In genomic region chr9:112500842-112501241, GRCh38 we compare ENCODE assay signal across 25 cellular contexts. TPM values are rescaled to one million over a fixed set of nuclear protein-coding genes. Genes with fewer than 3 reads are reported as not detected.
DNase-seq lines count a peak whose midpoint lies in the region; ATAC-seq, FAIRE-seq and TF ChIP-seq lines count a peak whose summit lies in the region.
"Had no signal": no experiment of that assay in that cellular context is flagged by ENCODE, and none has a peak within 500 bp of the region (broad histone marks: within the 10 kb centered on the region; RNA-seq: fewer than 3 reads in every experiment).

No MANE protein-coding gene starts in this region.

- H3K9ac ChIP-seq in HepG2 (ENCODE audit: insufficient read depth, low read depth, low read length), result no peak overlapping the region
- H3K9ac ChIP-seq: BLaER1 treated with 17β-estradiol and CSF1 and Interleukin-3, amounts not matched to agents 10 nM and 100 nM; GM23248 had no signal

- in situ Hi-C loops in HepG2 (cut with HindIII; ENCODE audit: extremely low pct_ligation_motif_present, low pct_unique_long_range_greater_than_20kb), result no loop called here

- H3K27me3 ChIP-seq in A673 (replicated peaks; ENCODE audit: insufficient read depth, low read depth, low read length, poor library complexity), result no peaks in the 10 kb centered on the region
- H3K27me3 ChIP-seq in adrenal gland, result no peaks in the 10 kb centered on the region
- no peaks in the 10 kb centered on the region for H3K27me3 ChIP-seq in HepG2 (ENCODE audit: control insufficient read depth in 1 of 2, insufficient read depth in 2 of 2, low read length in 2 of 2)
- H3K27me3 ChIP-seq: BE2C; BLaER1 treated with 17β-estradiol and CSF1 and Interleukin-3, amounts not matched to agents 10 nM and 100 nM had no signal

- no peak overlapping the region for H3K4me3 ChIP-seq in A673 (ENCODE audit: low read depth, low read length, poor library complexity, severe bottlenecking)
- peak overlapping the region in 1 of 4 donors; percentile 21 for H3K4me3 ChIP-seq in adrenal gland
- H3K4me3 ChIP-seq in HepG2 (replicated peaks in 1 of 3; ENCODE audit: insufficient read depth in 1 of 3, low read depth in 2 of 3, low read length in 3 of 3), result no peak overlapping the region
- H3K4me3 ChIP-seq: BLaER1 treated with 17β-estradiol and CSF1 and Interleukin-3, amounts not matched to agents 10 nM and 100 nM; GM23248 had no signal

- peak overlapping the region; percentile 43 for H3K27ac ChIP-seq in A673 (ENCODE audit: low read depth, low read length, poor library complexity, severe bottlenecking)
- peak overlapping the region in 3 of 5 donors; percentile 3 to 47 (median 31) for H3K27ac ChIP-seq in adrenal gland
- no peak overlapping the region for H3K27ac ChIP-seq in HepG2 (ENCODE audit: extremely low read length, insufficient read depth, low read length)
- H3K27ac ChIP-seq: 22Rv1; BLaER1 treated with 17β-estradiol and CSF1 and Interleukin-3, amounts not matched to agents 10 nM and 100 nM; GM23248 had no signal

- intact Hi-C loops in A673 (cut with micrococcal nuclease; ENCODE audit: unreplicated experiment), result no loop called here
- intact Hi-C loops in adrenal gland (cut with DNase I), result no loop called here
- intact Hi-C loops in HepG2 (cut with micrococcal nuclease; ENCODE audit: unreplicated experiment), result no loop called here
- intact Hi-C loops in left cardiac atrium (cut with DNase I), result no loop called here

- peaks cover 15% of the 10 kb centered on the region for H4K20me1 ChIP-seq in HepG2 (ENCODE audit: insufficient read depth, low read length)

- no peak for TF ChIP-seq RAD21 in HepG2 (CRISPR knock-in tag; IDR thresholded peaks at IDR 0.05)

- H2AFZ ChIP-seq in HepG2 (ENCODE audit: low read length), result no peak overlapping the region
- H2AFZ ChIP-seq: GM23248 had no signal

- TF ChIP-seq CTCF in A673 (conservative IDR thresholded peaks at IDR 0.05; ENCODE audit: low read depth, low read length), result no peak
- no peak for TF ChIP-seq CTCF in adrenal gland (IDR thresholded peaks at IDR 0.05)
- no peak for TF ChIP-seq CTCF in HepG2 (CRISPR knock-in tag; IDR thresholded peaks at IDR 0.05)

- CTCF ChIA-PET in A673 (lab: Charles Lee), result no interaction called here
- CTCF ChIA-PET in HepG2 (lab: Yijun Ruan, JAX; ENCODE audit: low intra/inter-chr PET ratio, low total read pairs), result no interaction called here

- TF ChIP-seq POLR2A in adrenal gland (IDR thresholded peaks at IDR 0.05) (no peak), HepG2 (IDR thresholded peaks at IDR 0.05; ENCODE audit: insufficient read depth in 1 of 2, low read depth in 2 of 2, low read length in 2 of 2) (no peak)

- POLR2A ChIA-PET in A673 (lab: Charles Lee; ENCODE audit: low non-redundant PET), result no interaction called here
- POLR2A ChIA-PET in HepG2 (lab: Yijun Ruan, JAX), result no interaction called here

- WGBS in adrenal gland, 4 donors, result 92 to 99% (median 97%) methylated on average over 2 of the region's 2 CpGs
- WGBS in HepG2 (ENCODE audit: low lambda C conversion rate), result 97% methylated on average over 2 of the region's 2 CpGs

- BruUV-seq in A673 (replicated peaks; lab: Mats Ljungman, UMichigan), result no TSS peak
- no TSS peak for BruUV-seq in HepG2 (replicated peaks; lab: Mats Ljungman, UMichigan)

- H3K4me1 ChIP-seq in A673 (ENCODE audit: insufficient read depth, low read length, poor library complexity, severe bottlenecking) (peaks cover 5% of the 10 kb centered on the region), adrenal gland (replicated peaks in 1 of 2) (peaks cover 14 to 49% of the 10 kb centered on the region in 2 donors), HepG2 (ENCODE audit: insufficient read depth, low read length) (peaks cover 77% of the 10 kb centered on the region)

- H3K9me3 ChIP-seq in A673 (ENCODE audit: low read depth, low read length, poor library complexity, severe bottlenecking), result no peaks in the 10 kb centered on the region
- no peaks in the 10 kb centered on the region for H3K9me3 ChIP-seq in adrenal gland (replicated peaks in 1 of 3)
- H3K9me3 ChIP-seq in HepG2 (ENCODE audit: low read length), result no peaks in the 10 kb centered on the region
- H3K9me3 ChIP-seq: BE2C had no signal

- TF ChIP-seq EP300 in HepG2 (IDR thresholded peaks at IDR 0.05; ENCODE audit: low read depth in 2 of 2, low read length in 2 of 2) (no peak), HepG2 (CRISPR knock-in tag; IDR thresholded peaks at IDR 0.05; ENCODE audit: borderline replicate concordance) (no peak)

- H3K4me2 ChIP-seq in HepG2 (ENCODE audit: low read depth, low read length), result no peak overlapping the region
- H3K4me2 ChIP-seq: BLaER1 treated with 17β-estradiol and CSF1 and Interleukin-3, amounts not matched to agents 10 nM and 100 nM had no signal

- H3K36me3 ChIP-seq in A673 (ENCODE audit: insufficient read depth, low read length, poor library complexity, severe bottlenecking) (no peaks in the 10 kb centered on the region), adrenal gland (replicated peaks in 1 of 2) (no peaks in the 10 kb centered on the region), HepG2 (replicated peaks in 1 of 2; ENCODE audit: control insufficient read depth in 1 of 2, insufficient read depth in 2 of 2, low read length in 2 of 2) (peaks cover 0 to 1% of the 10 kb centered on the region in 2 experiments; a peak in 3 of 5 replicates)
- H3K36me3 ChIP-seq: BE2C had no signal

- H3K79me2 ChIP-seq in HepG2 (ENCODE audit: insufficient read depth, low read length), result peaks cover 90% of the 10 kb centered on the region

- DNase-seq in A673 (ENCODE audit: low spot score) (no peak), M059J (ENCODE audit: low read depth) (peak; percentile 34), adrenal gland (no peak), HepG2 (ENCODE audit: low spot score) (no peak), left cardiac atrium (no peak), foreskin melanocyte (no peak), SIG-M5 (lab: John Stamatoyannopoulos, UW) (no peak)
- DNase-seq: ACHN; AML-193; BE2C; Calu3; CD4-positive, alpha-beta memory T cell; COR-L47; DMS53; DMS79 treated with DMSO at 0.1 percent for 48 hours; GF-D8; GM23248; H9 had no signal

- ATAC-seq in HepG2 (no peak), left cardiac atrium (no peak), GM21390 (IDR thresholded peaks at IDR 0.05; ENCODE audit: unreplicated experiment) (no peak)
- ATAC-seq: HCT116 had no signal

- FAIRE-seq in HepG2 (lab: Jason Lieb, UNC), result no peak
- FAIRE-seq: A204.1, GM12891, GM18507 had no signal

TF ChIP-seq in HepG2, 621 proteins besides CTCF, POLR2A, EP300 and RAD21 (continues in another document):
- no peak for TF ChIP-seq ZFP36L2 (CRISPR knock-in tag; IDR thresholded peaks at IDR 0.05)
- TF ChIP-seq PATZ1 (CRISPR knock-in tag; IDR thresholded peaks at IDR 0.05), result no peak

RNA-seq across cellular contexts. Expression of gene KIAA1958, which starts 14.2 kb away (rescaled TPM):
- total RNA-seq in A673 (2021) (28.6 and 30.7 TPM in 2 replicates), adrenal gland (10 to 100 TPM; 17.0 to 67.2 (median 39.9) TPM), HepG2 (2016; rRNA removed; fragmentation: Illumina TruSeq; extraction: Trizol) (8.5 and 11.4 TPM in 2 replicates), left cardiac atrium (1 to 10 TPM; 3.3 to 3.6 TPM)
- total RNA-seq in M059J (2014; rRNA removed; shearing (Covaris generic)), result 2.9 and 6.0 TPM in 2 replicates
- polyA plus RNA-seq in adrenal gland (10 to 100 TPM in 1 of 3 donors, 1 to 10 TPM in 2; 3.5 to 11.6 (median 7.3) TPM), HepG2 (2011; rRNA removed) (8.5 and 10.3 TPM in 2 replicates)
- 37.2 and 41.8 TPM in 2 replicates for total RNA-seq in HepG2 (2016; cell fraction: cytosol; rRNA removed; fragmentation: Illumina TruSeq; extraction: Trizol; ENCODE audit: low read depth)
- total RNA-seq in HepG2 (2016; cell fraction: insoluble cytoplasmic fraction; rRNA removed; fragmentation: Illumina TruSeq; extraction: Trizol), result 8.4 and 11.0 TPM in 2 replicates
- 29.3 and 29.7 TPM in 2 replicates for total RNA-seq in HepG2 (2016; cell fraction: membrane; rRNA removed; fragmentation: Illumina TruSeq; extraction: Trizol)
- total RNA-seq in HepG2 (2016; cell fraction: nucleus; rRNA removed; fragmentation: Illumina TruSeq; extraction: Trizol), result 14.1 and 15.2 TPM in 2 replicates
- polyA plus RNA-seq in HepG2 (2011; cell fraction: cytosol; rRNA removed), result 5.5 and 5.7 TPM in 2 replicates
- 17.1 and 17.6 TPM in 2 replicates for polyA plus RNA-seq in HepG2 (2011; cell fraction: nucleus; rRNA removed)
- 10.9 and 11.6 TPM in 2 replicates for polyA plus RNA-seq in HepG2 (2012)
- polyA plus RNA-seq in HepG2 (2016; cell fraction: cytosol; fragmentation: Illumina TruSeq; extraction: Trizol; ENCODE audit: low read depth), result 0.46 and 0.57 TPM in 2 replicates
- 6.0 and 6.8 TPM in 2 replicates for polyA plus RNA-seq in HepG2 (2016; cell fraction: insoluble cytoplasmic fraction; fragmentation: Illumina TruSeq; extraction: Trizol; ENCODE audit: low read depth)
- 1.8 and 1.9 TPM in 2 replicates for polyA plus RNA-seq in HepG2 (2016; cell fraction: membrane; fragmentation: Illumina TruSeq; extraction: Trizol; ENCODE audit: low read depth)
- polyA plus RNA-seq in HepG2 (2016; cell fraction: nucleus; fragmentation: Illumina TruSeq; extraction: Trizol; ENCODE audit: insufficient read depth, low read depth), result 7.2 and 8.5 TPM in 2 replicates
- 53.1 and 88.7 TPM in 2 replicates for polyA minus RNA-seq in HepG2 (2011; rRNA and poly(A)+ RNA removed; ENCODE audit: low replicate concordance)
- polyA minus RNA-seq in HepG2 (2011; cell fraction: cytosol; rRNA and poly(A)+ RNA removed), result 22.1 and 29.8 TPM in 2 replicates
- polyA minus RNA-seq in HepG2 (2011; cell fraction: nucleus; rRNA and poly(A)+ RNA removed), result 49.7 and 55.7 TPM in 2 replicates
